In the genomic region with DNA sequence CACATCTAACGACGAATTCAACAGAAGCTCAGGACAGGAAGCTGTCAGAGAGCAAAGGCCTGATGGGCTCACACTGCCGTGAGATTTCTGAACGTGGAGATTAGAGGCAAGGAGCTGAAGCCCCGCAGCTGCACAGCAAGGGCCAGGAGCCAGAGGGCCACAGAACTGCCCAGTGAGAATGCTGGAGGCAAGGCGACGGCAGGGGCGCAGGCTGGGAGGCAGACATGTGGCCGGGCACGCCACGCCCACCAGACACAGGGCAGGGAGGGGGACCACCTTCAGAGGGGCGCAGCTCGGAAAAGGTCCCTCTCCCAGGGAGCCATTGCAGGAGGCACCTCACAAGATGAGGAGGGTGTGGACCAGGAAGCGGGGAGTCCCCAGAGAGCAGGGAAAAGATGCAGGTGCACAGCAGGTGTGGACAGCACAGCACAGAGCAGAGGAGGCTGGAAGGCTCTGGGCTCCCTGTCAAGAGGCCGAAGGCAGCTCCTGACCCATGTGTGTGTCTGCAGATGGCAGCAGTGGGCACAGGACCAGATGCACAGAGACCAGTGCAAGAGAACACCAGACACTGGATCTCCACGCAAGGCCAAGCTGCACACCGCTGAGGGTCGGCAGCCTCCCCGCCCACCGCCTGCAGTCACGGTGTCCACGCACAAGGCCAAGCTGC, we compare ENCODE assay signal across 17 cellular contexts. TPM values are rescaled to one million over a fixed set of nuclear protein-coding genes. Genes with fewer than 3 reads are reported as not detected.
DNase-seq lines count a peak whose midpoint lies in the region; ATAC-seq and TF ChIP-seq lines count a peak whose summit lies in the region.
"Had no signal": no experiment of that assay in that cellular context is flagged by ENCODE, and none has a peak within 500 bp of the region (broad histone marks: within the 10 kb centered on the region; RNA-seq: fewer than 3 reads in every experiment).

No MANE protein-coding gene starts in this region.

- WGBS in SK-N-SH (ENCODE audit: low lambda C conversion rate): 90% methylated on average over 12 of the region's 22 CpGs
- WGBS in esophagus muscularis mucosa: 86% methylated on average over 16 of the region's 22 CpGs

- peak overlapping the region in 5 of 6 donors; percentile 14 to 71 (median 22) for H3K27ac Mint-ChIP-seq in immature natural killer cell
- H3K27ac Mint-ChIP-seq: CD4-positive, CD25-positive, alpha-beta regulatory T cell had no signal

- CTCF ChIA-PET in SK-N-SH (lab: Yijun Ruan, JAX): interaction anchor here (0.6 to 2.5 kb wide), 12 partner anchors 10 to 80 kb away, joined by 3 to 15 read pairs (median 6); a partner anchor contains a TSS

- peaks cover 0 to 12% (median 2%) of the 10 kb centered on the region in 3 donors for H3K27me3 Mint-ChIP-seq in immature natural killer cell (ENCODE audit: low read depth in 3 of 3)
- H3K27me3 Mint-ChIP-seq: CD4-positive, CD25-positive, alpha-beta regulatory T cell had no signal

- no peak overlapping the region for H3K4me3 ChIP-seq in BLaER1 treated with 17β-estradiol and CSF1 and Interleukin-3, amounts not matched to agents 10 nM and 100 nM
- H3K4me3 ChIP-seq in SK-N-SH (ENCODE audit: low read depth in 2 of 2, low read length in 1 of 2): no peak overlapping the region
- H3K4me3 ChIP-seq in esophagus muscularis mucosa: no peak overlapping the region
- H3K4me3 ChIP-seq: A549, GM12878, HAP-1, K562 had no signal

- H3K4me1 ChIP-seq in BLaER1 treated with 17β-estradiol and CSF1 and Interleukin-3, amounts not matched to agents 10 nM and 100 nM: peaks cover 10 to 82% (median 76%) of the 10 kb centered on the region in 10 experiments; a peak in 19 of 20 replicates
- H3K4me1 ChIP-seq in SK-N-SH (ENCODE audit: control insufficient read depth in 1 of 2, insufficient read depth in 2 of 2, low read depth in 1 of 2, low read length in 1 of 2) (peaks cover 0 to 23% of the 10 kb centered on the region in 2 experiments; a peak in 1 of 4 replicates), esophagus muscularis mucosa (peaks cover 0 to 15% (median 6%) of the 10 kb centered on the region in 4 donors)
- H3K4me1 ChIP-seq: A549, HAP-1 had no signal

- DNase-seq in SK-N-SH (peak; percentile 68), immature natural killer cell (no peak), posterior vena cava (ENCODE audit: low spot score) (peak; percentile 74), esophagus muscularis mucosa (ENCODE audit: extremely low spot score) (no peak)
- DNase-seq: CD4-positive, CD25-positive, alpha-beta regulatory T cell; DMS79; NCI-H187; NCI-H345; NCI-H526 had no signal

- H3F3A ChIP-seq in SK-N-SH (replicated peaks; ENCODE audit: insufficient read depth): no peaks in the 10 kb centered on the region

- peaks cover 3 to 39% (median 17%) of the 10 kb centered on the region in 11 experiments; a peak in 15 of 22 replicates for H3K36me3 ChIP-seq in BLaER1 treated with 17β-estradiol and CSF1 and Interleukin-3, amounts not matched to agents 10 nM and 100 nM
- H3K36me3 ChIP-seq in SK-N-SH (replicated peaks in 1 of 2; ENCODE audit: control insufficient read depth in 1 of 2, insufficient read depth in 2 of 2, low read length in 1 of 2) (peaks cover 0 to 3% of the 10 kb centered on the region in 2 experiments), esophagus muscularis mucosa (peaks cover 0 to 52% (median 18%) of the 10 kb centered on the region in 4 donors)
- H3K36me3 ChIP-seq: HAP-1 had no signal

- no peak overlapping the region for H2AFZ ChIP-seq in SK-N-SH (ENCODE audit: low read depth)

- H3K79me2 ChIP-seq in SK-N-SH (ENCODE audit: insufficient read depth): peaks cover 10% of the 10 kb centered on the region; the same call in 1 of the 2 replicates

- intact Hi-C loops in posterior vena cava (cut with DNase I): no loop called here
- intact Hi-C loops in esophagus muscularis mucosa (cut with DNase I): no loop called here

- H3K9ac ChIP-seq in BLaER1 treated with 17β-estradiol and CSF1 and Interleukin-3, amounts not matched to agents 10 nM and 100 nM: peak overlapping the region in 2 of 11 experiments; percentile 5 to 8; a peak in 2 of 22 replicates
- no peak overlapping the region for H3K9ac ChIP-seq in SK-N-SH

- peak overlapping the region in 9 of 11 experiments; percentile 2 to 88 (median 71); a peak in 16 of 22 replicates for H3K4me2 ChIP-seq in BLaER1 treated with 17β-estradiol and CSF1 and Interleukin-3, amounts not matched to agents 10 nM and 100 nM
- no peak overlapping the region for H3K4me2 ChIP-seq in SK-N-SH
- H3K4me2 ChIP-seq: A549 had no signal

- H4K20me1 ChIP-seq in BLaER1 treated with 17β-estradiol and CSF1 and Interleukin-3, amounts not matched to agents 10 nM and 100 nM: peaks cover 72 to 95% (median 90%) of the 10 kb centered on the region in 11 experiments
- H4K20me1 ChIP-seq in SK-N-SH (ENCODE audit: insufficient read depth): peaks cover 17% of the 10 kb centered on the region; the same call in 1 of the 2 replicates

- no peak for TF ChIP-seq POLR2A in esophagus muscularis mucosa (IDR thresholded peaks at IDR 0.05; ENCODE audit: low read depth)

- ATAC-seq in HG02981 (IDR thresholded peaks at IDR 0.05; ENCODE audit: unreplicated experiment) (no peak), HG03354 (IDR thresholded peaks at IDR 0.05; ENCODE audit: poor library complexity, severe bottlenecking, unreplicated experiment) (no peak)
- ATAC-seq: GM12878, K562 had no signal

- no peaks in the 10 kb centered on the region for H3K27me3 ChIP-seq in BLaER1 treated with 17β-estradiol and CSF1 and Interleukin-3, amounts not matched to agents 10 nM and 100 nM
- H3K27me3 ChIP-seq in SK-N-SH (ENCODE audit: insufficient read depth): no peaks in the 10 kb centered on the region
- no peaks in the 10 kb centered on the region for H3K27me3 ChIP-seq in esophagus muscularis mucosa

- H3K27ac ChIP-seq in BLaER1 treated with 17β-estradiol and CSF1 and Interleukin-3, amounts not matched to agents 10 nM and 100 nM: no peak overlapping the region
- no peak overlapping the region; a peak in 1 of 4 replicates for H3K27ac ChIP-seq in SK-N-SH (ENCODE audit: low read depth in 2 of 2, low read length in 1 of 2)
- no peak overlapping the region for H3K27ac ChIP-seq in esophagus muscularis mucosa (replicated peaks in 1 of 4)
- H3K27ac ChIP-seq: A549, RWPE1 had no signal

- TF ChIP-seq RAD21 in SK-N-SH (IDR thresholded peaks at IDR 0.05; ENCODE audit: low read length): peak; percentile 50

- TF ChIP-seq CTCF in SK-N-SH (IDR thresholded peaks at IDR 0.05) (no peak), esophagus muscularis mucosa (IDR thresholded peaks at IDR 0.05) (no peak)

- TF ChIP-seq EP300 in SK-N-SH (IDR thresholded peaks at IDR 0.05; ENCODE audit: borderline replicate concordance in 1 of 2, low read depth in 1 of 2, low read length in 1 of 2) (no peak), esophagus muscularis mucosa (IDR thresholded peaks at IDR 0.05) (no peak)

- POLR2A ChIA-PET in SK-N-SH (lab: Yijun Ruan, JAX): no interaction called here

- no peaks in the 10 kb centered on the region for H3K9me3 ChIP-seq in BLaER1 treated with 17β-estradiol and CSF1 and Interleukin-3, amounts not matched to agents 10 nM and 100 nM (replicated peaks in 1 of 11)
- H3K9me3 ChIP-seq in SK-N-SH (no peaks in the 10 kb centered on the region), esophagus muscularis mucosa (no peaks in the 10 kb centered on the region)
- H3K9me3 ChIP-seq: A549, HAP-1 had no signal

- peaks cover 0 to 4% (median 0%) of the 10 kb centered on the region in 3 donors for H3K36me3 Mint-ChIP-seq in immature natural killer cell

- H3K4me1 Mint-ChIP-seq in immature natural killer cell: peaks cover 12 to 21% of the 10 kb centered on the region in 2 donors

- H3K9me2 ChIP-seq in SK-N-SH: no peaks in the 10 kb centered on the region

- H3K4me3 Mint-ChIP-seq in immature natural killer cell: no peak overlapping the region
- H3K4me3 Mint-ChIP-seq: CD4-positive, CD25-positive, alpha-beta regulatory T cell had no signal

- H3K9me3 Mint-ChIP-seq in immature natural killer cell: no peaks in the 10 kb centered on the region

TF ChIP-seq in SK-N-SH, 30 proteins besides CTCF, POLR2A, EP300 and RAD21 (continues in another document):
- TF ChIP-seq MXI1 (IDR thresholded peaks at IDR 0.05; ENCODE audit: low read depth, low read length) (0 out of 2 replicates have a peak, but pooled peaks have one; percentile 25), TEAD4 (IDR thresholded peaks at IDR 0.05; ENCODE audit: borderline replicate concordance, insufficient read depth) (no peak), RXRA (IDR thresholded peaks at IDR 0.05; ENCODE audit: borderline replicate concordance, low read depth) (no peak), SMC3 (IDR thresholded peaks at IDR 0.05; ENCODE audit: low read depth, low read length) (peak; percentile 49; the same call in 1 of the 2 replicates), CHD2 (IDR thresholded peaks at IDR 0.05; ENCODE audit: low read length, partially characterized antibody) (no peak), GATA2 (CRISPR knock-in tag; IDR thresholded peaks at IDR 0.05) (no peak)
- TF ChIP-seq, protein P1, sequence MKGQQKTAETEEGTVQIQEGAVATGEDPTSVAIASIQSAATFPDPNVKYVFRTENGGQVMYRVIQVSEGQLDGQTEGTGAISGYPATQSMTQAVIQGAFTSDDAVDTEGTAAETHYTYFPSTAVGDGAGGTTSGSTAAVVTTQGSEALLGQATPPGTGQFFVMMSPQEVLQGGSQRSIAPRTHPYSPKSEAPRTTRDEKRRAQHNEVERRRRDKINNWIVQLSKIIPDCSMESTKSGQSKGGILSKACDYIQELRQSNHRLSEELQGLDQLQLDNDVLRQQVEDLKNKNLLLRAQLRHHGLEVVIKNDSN (IDR thresholded peaks at IDR 0.05; ENCODE audit: borderline replicate concordance, low read depth): no peak

RNA-seq across cellular contexts. Expression of a gene that starts 23.0 kb away (rescaled TPM):
- polyA plus RNA-seq in SK-N-SH (2012; rRNA removed) (20.9 and 21.0 TPM in 2 replicates), immature natural killer cell (10 to 100 TPM in 2 of 3 donors, 1 to 10 TPM in 1; 3.7 to 13.3 (median 13.1) TPM)
- polyA plus RNA-seq in SK-N-SH (2012; cell fraction: cytosol; rRNA removed): 10.8 and 15.6 TPM in 2 replicates
- 53.9 and 56.9 TPM in 2 replicates for polyA plus RNA-seq in SK-N-SH (2012; cell fraction: nucleus; rRNA removed)
- total RNA-seq in posterior vena cava (10 to 100 TPM; 38.4 to 42.4 TPM), esophagus muscularis mucosa (10 to 100 TPM; 56.1 to 72.5 (median 69.4) TPM)
- total RNA-seq: K562 had no signal
- polyA plus RNA-seq: K562 had no signal

RNA-seq across cellular contexts. Expression of a gene that starts 29.4 kb away (rescaled TPM):
- polyA plus RNA-seq in SK-N-SH (2012; rRNA removed): 10.2 and 15.7 TPM in 2 replicates
- polyA plus RNA-seq in SK-N-SH (2012; cell fraction: cytosol; rRNA removed): 6.7 and 10.4 TPM in 2 replicates
- polyA plus RNA-seq in SK-N-SH (2012; cell fraction: nucleus; rRNA removed): 48.8 and 58.4 TPM in 2 replicates
- 10 to 100 TPM in 1 of 3 donors, 1 to 10 TPM in 2; 2.9 to 11.0 (median 8.0) TPM for polyA plus RNA-seq in immature natural killer cell
- total RNA-seq in posterior vena cava: 10 to 100 TPM; 18.8 to 19.4 TPM
- 10 to 100 TPM; 23.0 to 47.3 (median 41.4) TPM for total RNA-seq in esophagus muscularis mucosa

RNA-seq across cellular contexts. Expression of a gene that starts 43.2 kb away (rescaled TPM):
- 27.4 and 42.7 TPM in 2 replicates for polyA plus RNA-seq in SK-N-SH (2012; rRNA removed)
- 17.6 and 26.9 TPM in 2 replicates for polyA plus RNA-seq in SK-N-SH (2012; cell fraction: cytosol; rRNA removed)
- polyA plus RNA-seq in SK-N-SH (2012; cell fraction: nucleus; rRNA removed): 174 and 202 TPM in 2 replicates
- polyA plus RNA-seq in immature natural killer cell: 1 to 10 TPM; 2.0 to 3.3 (median 2.7) TPM
- total RNA-seq in posterior vena cava: 10 to 100 TPM; 61.3 to 69.4 TPM
- 10 to 100 TPM; 59.8 to 97.4 (median 71.2) TPM for total RNA-seq in esophagus muscularis mucosa

Comparison
In these comparisons a context has a peak if more than half of its experiments do, and no peak if none do; other contexts are left out.
1. DNase-seq: peak in SK-N-SH (single experiment) and posterior vena cava (single experiment); none in immature natural killer cell (0 of 3) and esophagus muscularis mucosa (single experiment).